In the genomic region with DNA sequence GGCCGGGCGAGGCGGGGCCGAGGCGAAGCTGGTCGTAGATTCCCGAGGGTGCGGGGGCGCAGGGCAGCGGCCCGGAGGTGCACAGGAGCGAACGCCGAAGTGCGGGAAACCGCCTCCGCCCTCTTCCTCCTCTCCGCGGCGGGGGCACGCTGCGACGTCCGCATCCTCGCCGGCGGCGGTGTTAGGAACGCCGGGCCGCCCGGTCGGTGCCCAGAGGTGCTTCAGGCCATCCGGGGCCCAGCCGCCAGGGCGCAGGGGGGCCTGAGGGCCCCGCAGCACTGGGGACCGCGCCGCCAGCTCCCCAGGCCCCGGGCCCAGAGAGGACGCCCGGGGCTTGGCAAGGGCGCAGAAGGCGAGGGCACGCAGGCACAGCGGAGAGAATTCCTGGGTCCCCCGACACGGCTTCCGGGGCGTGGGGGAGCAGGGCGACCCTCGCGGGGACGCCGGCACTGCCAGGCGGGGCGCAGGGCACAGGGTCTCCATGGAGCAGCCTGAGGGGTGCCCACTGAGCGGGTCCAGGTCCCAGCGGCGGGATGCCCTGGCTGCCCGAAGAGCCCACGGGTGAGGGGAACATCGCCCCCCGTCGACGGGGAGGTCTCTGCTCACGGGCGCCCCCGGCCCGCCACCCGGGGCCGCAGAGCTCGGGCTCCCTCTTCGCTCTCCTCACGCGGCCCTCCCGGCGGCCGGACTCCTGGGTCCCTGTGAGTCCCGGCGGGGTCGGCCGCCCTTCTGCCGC, we compare ENCODE assay signal across 8 cellular contexts. TPM values are rescaled to one million over a fixed set of nuclear protein-coding genes. Genes with fewer than 3 reads are reported as not detected.
DNase-seq lines count a peak whose midpoint lies in the region; ATAC-seq and TF ChIP-seq lines count a peak whose summit lies in the region.

No MANE protein-coding gene starts in this region.

- peak overlapping the region in 1 of 2 donors; percentile 33 for H3K9ac ChIP-seq in mucosa of rectum (ENCODE audit: low read depth in 1 of 2, low read length in 2 of 2)

- no peaks in the 10 kb centered on the region for H3K79me2 ChIP-seq in GM23338 (replicated peaks; ENCODE audit: insufficient read depth)

- peaks cover 2% of the 10 kb centered on the region; the same call in 1 of the 3 replicates for H3K9me3 Mint-ChIP-seq in GM23338

- H3K4me3 Mint-ChIP-seq in GM23338 = peak overlapping the region; percentile 63; the same call in 1 of the 3 replicates

- no peak for TF ChIP-seq POLR2A in uterus (IDR thresholded peaks at IDR 0.05)

- H3K4me1 Mint-ChIP-seq in GM23338 = peaks cover 43% of the 10 kb centered on the region

- no peak overlapping the region for H3K27ac ChIP-seq in GM23338 (ENCODE audit: low read depth)
- no peak overlapping the region for H3K27ac ChIP-seq in SJCRH30
- no peak overlapping the region for H3K27ac ChIP-seq in mucosa of rectum (ENCODE audit: low read depth in 2 of 2, low read length in 2 of 2)
- H3K27ac ChIP-seq in uterus = no peak overlapping the region

- peak; percentile 4 for ATAC-seq in GM23338

- peaks cover 24% of the 10 kb centered on the region for H3K4me1 ChIP-seq in GM23338 (ENCODE audit: insufficient read depth)
- peaks cover 6% of the 10 kb centered on the region; the same call in 1 of the 2 replicates for H3K4me1 ChIP-seq in SJCRH30
- H3K4me1 ChIP-seq in mucosa of rectum (ENCODE audit: control insufficient read depth in 2 of 2, insufficient read depth in 2 of 2, low read length in 2 of 2) = peaks cover 12 to 13% of the 10 kb centered on the region in 2 donors
- H3K4me1 ChIP-seq in uterus = peaks cover 0 to 12% of the 10 kb centered on the region in 2 donors

- H3K4me3 ChIP-seq in GM12864 (ENCODE audit: low read depth, low read length) (peak overlapping the region; percentile 77), GM23338 (peak overlapping the region; percentile 57), SJCRH30 (peak overlapping the region; percentile 59), choroid plexus epithelial cell (ENCODE audit: low read depth, low read length) (peak overlapping the region; percentile 50), mucosa of rectum (ENCODE audit: low read length in 2 of 2) (peak overlapping the region; percentile 26 to 52), uterus (peak overlapping the region; percentile 6 to 35)

- peaks cover 84% of the 10 kb centered on the region for H3K27me3 Mint-ChIP-seq in GM23338 (ENCODE audit: insufficient read depth, low read depth, poor library complexity)

- TF ChIP-seq CTCF in GM12864 (IDR thresholded peaks at IDR 0.05; ENCODE audit: low read depth, low read length, missing control alignments) (no peak), GM23338 (conservative IDR thresholded peaks at IDR 0.05; ENCODE audit: low read depth in 2 of 2) (no peak; a peak in 1 of 4 replicates), choroid plexus epithelial cell (conservative IDR thresholded peaks at IDR 0.05; ENCODE audit: low read depth, low read length) (no peak), uterus (IDR thresholded peaks at IDR 0.05) (no peak)

- H3K9me3 ChIP-seq in SJCRH30 (replicated peaks) = no peaks in the 10 kb centered on the region
- H3K9me3 ChIP-seq in mucosa of rectum (ENCODE audit: control insufficient read depth in 2 of 2, low read length in 2 of 2) = no peaks in the 10 kb centered on the region
- H3K9me3 ChIP-seq in uterus = no peaks in the 10 kb centered on the region

- no peaks in the 10 kb centered on the region for H3K36me3 Mint-ChIP-seq in GM23338 (ENCODE audit: low read depth)

- intact Hi-C loops in uterus (cut with DNase I; ENCODE audit: low total_unique reads) = no loop called here

- H3K4me2 ChIP-seq in GM23338 = peak overlapping the region; percentile 79

- H3K36me3 ChIP-seq in GM23338 (ENCODE audit: insufficient read depth) (no peaks in the 10 kb centered on the region), SJCRH30 (no peaks in the 10 kb centered on the region), mucosa of rectum (ENCODE audit: control insufficient read depth in 2 of 2, insufficient read depth in 2 of 2, low read length in 2 of 2) (no peaks in the 10 kb centered on the region), uterus (no peaks in the 10 kb centered on the region)

- DNase-seq in GM12864 (ENCODE audit: low read depth) (no peak), GM23338 (ENCODE audit: low spot score) (peak; percentile 53), SJCRH30 (no peak), choroid plexus epithelial cell (ENCODE audit: low read depth) (no peak), uterus (peak in 1 of 2 donors; percentile 22), cerebellar nuclear complex (lab: John Stamatoyannopoulos, UW) (no peak), NK-92 (lab: John Stamatoyannopoulos, UW; ENCODE audit: unreplicated experiment) (no peak)

- peak overlapping the region; percentile 59; the same call in 1 of the 2 replicates for H2AFZ ChIP-seq in GM23338

- no peaks in the 10 kb centered on the region for H4K20me1 ChIP-seq in GM23338 (replicated peaks; ENCODE audit: insufficient read depth)

- no peak overlapping the region for H3K27ac Mint-ChIP-seq in GM23338

- H3K27me3 ChIP-seq in GM23338 (ENCODE audit: insufficient read depth) = peaks cover 92% of the 10 kb centered on the region
- 0 out of 2 replicates have a peak, but pooled peaks cover 3% of the 10 kb centered on the region for H3K27me3 ChIP-seq in SJCRH30
- peaks cover 38 to 51% of the 10 kb centered on the region in 2 donors for H3K27me3 ChIP-seq in mucosa of rectum (ENCODE audit: control insufficient read depth in 2 of 2, insufficient read depth in 2 of 2, low read length in 2 of 2)
- H3K27me3 ChIP-seq in uterus = peaks cover 0 to 35% of the 10 kb centered on the region in 2 donors

- H3K9me2 ChIP-seq in GM23338 (ENCODE audit: insufficient read depth) = no peaks in the 10 kb centered on the region

- peaks cover 14% of the 10 kb centered on the region; the same call in 1 of the 2 replicates for H3F3A ChIP-seq in GM23338 (replicated peaks; ENCODE audit: low read depth)

TF ChIP-seq in GM23338, 12 proteins besides CTCF, POLR2A, EP300 and RAD21:
- peak; percentile 72 for TF ChIP-seq EZH2 (IDR thresholded peaks at IDR 0.05; ENCODE audit: low read depth, unreplicated experiment)
- TF ChIP-seq ZNF331 (CRISPR knock-in tag; IDR thresholded peaks at IDR 0.05; ENCODE audit: low read depth) = no peak

RNA-seq across cellular contexts. Expression of gene EPOP, which starts 0.6 kb away (rescaled TPM):
- total RNA-seq in GM23338 (2014; rRNA removed; shearing (Covaris generic)) = 1.7 and 2.4 TPM in 2 replicates
- 0.42 and 0.82 TPM in 2 replicates for polyA plus RNA-seq in GM23338 (2016; fragmentation: Nextera tagmentation; extraction: Ambion mirVana)
- 6.1 and 6.6 TPM in 2 replicates for total RNA-seq in SJCRH30 (2014; rRNA removed; shearing (Covaris generic))
- 1 to 10 TPM in 2 of 4 donors, under 1 TPM in 1, not detected in 1; under 0.01 to 1.1 (median 1.0) TPM for total RNA-seq in uterus

RNA-seq across cellular contexts. Expression of gene MLLT6, which starts 30.9 kb away (rescaled TPM):
- total RNA-seq in GM23338 (2014; rRNA removed; shearing (Covaris generic)) = 2.8 and 3.3 TPM in 2 replicates
- 1.8 and 2.6 TPM in 2 replicates for polyA plus RNA-seq in GM23338 (2016; fragmentation: Nextera tagmentation; extraction: Ambion mirVana)
- 24.2 and 35.5 TPM in 2 replicates for total RNA-seq in SJCRH30 (2014; rRNA removed; shearing (Covaris generic))
- total RNA-seq in uterus = 100 to 1,000 TPM in 1 of 4 donors, 10 to 100 TPM in 3; 32.3 to 218 (median 60.3) TPM

RNA-seq across cellular contexts. Expression of gene CISD3, which starts 56.0 kb away (rescaled TPM):
- 0.94 and 3.4 TPM in 2 replicates for total RNA-seq in GM23338 (2014; rRNA removed; shearing (Covaris generic))
- 8.9 and 9.9 TPM in 2 replicates for polyA plus RNA-seq in GM23338 (2016; fragmentation: Nextera tagmentation; extraction: Ambion mirVana)
- total RNA-seq in SJCRH30 (2014; rRNA removed; shearing (Covaris generic)) = 11.6 and 14.5 TPM in 2 replicates
- total RNA-seq in uterus = 10 to 100 TPM in 1 of 4 donors, 1 to 10 TPM in 2, under 1 TPM in 1; 0.26 to 22.0 (median 2.9) TPM

Comparison
In these comparisons a context has a peak if more than half of its experiments do, and no peak if none do; other contexts are left out.
1. H3K4me3 ChIP-seq: peak in every context shown above with its lines; median percentile 77 in GM12864; 59 in SJCRH30; 57 in GM23338; 50 in choroid plexus epithelial cell; 39 in mucosa of rectum; 20 in uterus.